17 cellular contexts compared by ENCODE assay signal in the genomic region with DNA sequence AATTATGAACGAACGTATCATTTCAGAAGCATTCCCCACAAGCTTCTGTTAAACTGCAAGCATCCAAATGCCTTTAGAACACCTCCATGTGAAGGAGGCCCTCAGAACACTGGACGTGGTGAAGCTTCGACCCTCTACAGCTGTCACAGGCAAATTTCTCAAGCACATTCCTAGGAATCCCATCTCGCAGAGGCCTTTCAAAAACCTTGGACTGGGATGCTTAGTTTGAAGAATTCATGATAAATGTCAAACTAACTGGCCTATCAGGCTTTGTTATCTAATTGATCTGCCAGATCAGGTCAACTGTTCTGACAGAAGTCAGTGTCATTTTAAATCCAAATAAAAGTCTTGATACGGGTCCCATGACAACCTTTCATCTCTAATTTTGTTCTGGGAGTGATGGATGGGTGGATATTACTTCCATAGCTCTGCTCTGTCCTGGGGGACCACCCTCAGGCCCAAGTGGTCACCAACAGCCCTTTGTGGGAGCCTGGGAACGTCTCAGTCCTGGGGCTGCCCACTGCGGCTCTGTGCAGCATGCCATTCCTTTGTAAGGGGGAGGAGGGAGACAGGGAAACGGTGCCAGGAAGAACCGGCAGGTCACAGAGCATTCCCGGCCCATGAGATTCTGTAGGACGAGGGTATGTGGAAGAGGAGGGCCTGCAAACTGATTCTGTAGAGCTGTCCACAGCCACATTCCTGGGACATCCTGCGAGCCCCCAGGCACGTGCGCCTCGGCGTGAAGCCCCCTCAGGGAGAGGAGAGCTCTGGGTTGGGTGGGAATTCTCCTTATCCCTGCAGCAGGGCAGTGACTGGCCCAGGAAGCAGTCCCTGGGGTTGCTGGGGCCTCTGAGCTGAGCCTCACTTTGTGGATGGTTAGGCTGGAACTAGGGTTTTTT. TPM values are rescaled to one million over a fixed set of nuclear protein-coding genes. Genes with fewer than 3 reads are reported as not detected.
DNase-seq lines count a peak whose midpoint lies in the region; ATAC-seq, FAIRE-seq and TF ChIP-seq lines count a peak whose summit lies in the region.
"Had no signal": no experiment of that assay in that cellular context is flagged by ENCODE, and none has a peak within 500 bp of the region (broad histone marks: within the 10 kb centered on the region; RNA-seq: fewer than 3 reads in every experiment).

No MANE protein-coding gene starts in this region.

- no peaks in the 10 kb centered on the region for H3K36me3 Mint-ChIP-seq in mesothelial cell of epicardium
- H3K36me3 Mint-ChIP-seq: CD4-positive, CD25-positive, alpha-beta regulatory T cell had no signal

- H3K9me3 Mint-ChIP-seq in mesothelial cell of epicardium = no peaks in the 10 kb centered on the region
- H3K9me3 Mint-ChIP-seq: CD4-positive, CD25-positive, alpha-beta regulatory T cell; GM23338 had no signal

- peak overlapping the region; percentile 65 for H3K27ac Mint-ChIP-seq in mesothelial cell of epicardium
- H3K27ac Mint-ChIP-seq: CD4-positive, CD25-positive, alpha-beta regulatory T cell; GM23338 had no signal

- no peak for FAIRE-seq in GM19239 (lab: Jason Lieb, UNC)
- FAIRE-seq: G401.6, K562 had no signal

- peaks cover 17% of the 10 kb centered on the region for H3K4me1 Mint-ChIP-seq in mesothelial cell of epicardium
- H3K4me1 Mint-ChIP-seq: CD4-positive, CD25-positive, alpha-beta regulatory T cell had no signal

- H3K27me3 Mint-ChIP-seq in mesothelial cell of epicardium (ENCODE audit: low read depth) = peaks cover 5% of the 10 kb centered on the region
- H3K27me3 Mint-ChIP-seq: CD4-positive, CD25-positive, alpha-beta regulatory T cell had no signal

- H3K27me3 ChIP-seq in ascending aorta (no peaks in the 10 kb centered on the region), tibial artery (no peaks in the 10 kb centered on the region)

- TF ChIP-seq CTCF in ascending aorta (IDR thresholded peaks at IDR 0.05) = no peak
- TF ChIP-seq CTCF in mesothelial cell of epicardium (IDR thresholded peaks at IDR 0.05; ENCODE audit: unreplicated experiment) = no peak
- TF ChIP-seq CTCF in tibial artery (IDR thresholded peaks at IDR 0.05) = no peak

- H3K27ac ChIP-seq in ascending aorta (peak overlapping the region; percentile 9 to 59), tibial artery (peak overlapping the region; percentile 52 to 54)
- H3K27ac ChIP-seq: SK-N-MC had no signal

- ATAC-seq in HG02588 (IDR thresholded peaks at IDR 0.05; ENCODE audit: unreplicated experiment) = no peak
- ATAC-seq: GM23338, K562, Panc1 had no signal

- DNase-seq in ascending aorta (ENCODE audit: low spot score in 2 of 2) (no peak), mesothelial cell of epicardium (ENCODE audit: low spot score in 2 of 2, unreplicated experiment in 2 of 2) (no peak), posterior vena cava (ENCODE audit: low spot score) (peak; percentile 57), tibial artery (no peak), GM19239 (ENCODE audit: insufficient read length, low spot score) (no peak), cortex of kidney (lab: John Stamatoyannopoulos, UW) (no peak)
- DNase-seq: Caco-2; CD4-positive, CD25-positive, alpha-beta regulatory T cell; MV-4-11; NCI-H1417 treated with DMSO at 0.1 percent for 48 hours; NCI-H510A treated with DMSO at 0.1 percent for 48 hours had no signal

- peaks cover 6 to 19% of the 10 kb centered on the region in 2 donors for H3K4me1 ChIP-seq in ascending aorta
- peaks cover 0 to 42% (median 7%) of the 10 kb centered on the region in 4 donors for H3K4me1 ChIP-seq in tibial artery
- H3K4me1 ChIP-seq: Caco-2 had no signal

- H3K4me3 ChIP-seq in ascending aorta (no peak overlapping the region), tibial artery (no peak overlapping the region)
- H3K4me3 ChIP-seq: GM23338, K562, SK-N-MC had no signal

- H3K9me3 ChIP-seq in ascending aorta (no peaks in the 10 kb centered on the region), tibial artery (no peaks in the 10 kb centered on the region)
- H3K9me3 ChIP-seq: Caco-2 had no signal

- no peaks in the 10 kb centered on the region for H3K36me3 ChIP-seq in ascending aorta
- no peaks in the 10 kb centered on the region for H3K36me3 ChIP-seq in tibial artery

- no peak overlapping the region for H3K4me3 Mint-ChIP-seq in mesothelial cell of epicardium
- H3K4me3 Mint-ChIP-seq: CD4-positive, CD25-positive, alpha-beta regulatory T cell; GM23338 had no signal

- intact Hi-C loops in ascending aorta (cut with DNase I) = no loop called here
- intact Hi-C loops in posterior vena cava (cut with DNase I) = no loop called here
- intact Hi-C loops in tibial artery (cut with DNase I; ENCODE audit: low total_unique reads) = no loop called here

RNA-seq across cellular contexts. Expression of a gene that starts 59.2 kb away (rescaled TPM):
- total RNA-seq in ascending aorta (188 TPM), mesothelial cell of epicardium (274 to 292 TPM (median 277 TPM) in 3 replicates), posterior vena cava (10 to 100 TPM; 75.3 to 85.8 TPM)
